Comparison of ENCODE assay signal across 8 cellular contexts in the genomic region with DNA sequence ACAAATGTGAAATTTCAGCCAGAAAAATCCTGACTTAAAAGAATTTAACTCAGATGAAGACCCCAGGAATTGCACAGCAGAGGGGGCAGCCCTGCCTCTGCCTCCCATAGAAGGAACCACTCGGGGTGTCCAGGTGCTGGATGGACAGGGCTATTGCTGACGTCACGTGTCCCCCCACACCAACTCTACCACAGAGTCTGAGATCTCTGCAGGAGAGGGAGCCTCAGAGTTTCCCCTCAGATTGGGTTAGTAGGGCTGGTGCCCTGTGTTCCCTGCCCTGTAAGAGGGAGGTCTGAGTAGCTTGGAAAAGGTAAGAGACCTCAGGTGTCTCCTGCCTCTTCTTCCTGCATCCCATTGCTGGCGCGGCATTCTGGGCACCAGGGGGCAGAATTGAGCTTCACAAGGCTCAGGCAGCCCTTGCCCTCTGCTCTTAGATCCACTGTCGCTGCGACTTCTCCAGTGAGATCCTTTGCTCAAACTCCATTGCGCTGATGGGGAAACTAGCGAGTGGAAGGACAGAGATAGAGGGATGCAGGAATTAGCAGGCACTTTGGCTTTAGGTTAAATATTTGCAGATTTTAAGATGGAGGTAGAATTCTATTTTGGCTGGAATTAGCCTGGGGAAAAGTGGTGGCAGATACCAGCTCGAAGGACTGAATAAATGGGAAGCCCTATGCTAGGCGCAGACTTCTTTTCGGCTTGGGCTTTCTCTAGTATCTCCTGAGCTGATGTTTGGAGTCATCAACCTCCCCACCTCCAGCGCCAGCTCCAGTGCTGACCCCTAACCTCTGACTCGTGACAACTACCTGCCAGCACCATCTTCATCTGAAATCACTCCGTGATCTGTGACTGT. TPM values are rescaled to one million over a fixed set of nuclear protein-coding genes. Genes with fewer than 3 reads are reported as not detected.
DNase-seq lines count a peak whose midpoint lies in the region; ATAC-seq and TF ChIP-seq lines count a peak whose summit lies in the region.

No MANE protein-coding gene starts in this region.

- DNase-seq in GM12864 (ENCODE audit: low read depth) (peak; percentile 21), NCI-H1092 treated with DMSO at 0.1 percent for 48 hours (lab: John Stamatoyannopoulos, UW) (peak; percentile 4), T-helper 1 cell (peak; percentile 28 to 70 (median 56)), amniotic epithelial cell (ENCODE audit: low read depth) (peak; percentile 56), left cardiac atrium (peak; percentile 75), renal cortical epithelial cell (ENCODE audit: low read depth) (peak; percentile 54), GOT3 (lab: John Stamatoyannopoulos, UW) (no peak)

- no peak overlapping the region for H3K4me3 ChIP-seq in GM12864 (ENCODE audit: low read depth, low read length)

- ATAC-seq in left cardiac atrium = peak; percentile 58 to 68
- ATAC-seq in GM19351 (IDR thresholded peaks at IDR 0.05; ENCODE audit: unreplicated experiment) = no peak

- intact Hi-C loops in left cardiac atrium (cut with DNase I) = loop anchor here (1.0 to 10.0 kb wide), 3 partner anchors 78 to 280 kb away; no protein-coding TSS in a partner anchor

- peak; percentile 93 for TF ChIP-seq CTCF in GM12864 (IDR thresholded peaks at IDR 0.05; ENCODE audit: low read depth, low read length, missing control alignments)

RNA-seq across cellular contexts. Expression of gene DMBX1, which starts 42.8 kb away (rescaled TPM):
- total RNA-seq in left cardiac atrium = not detected
- total RNA-seq in renal cortical epithelial cell = not detected in 2 replicates

RNA-seq across cellular contexts. Expression of gene FAAH, which starts 52.8 kb away (rescaled TPM):
- total RNA-seq in left cardiac atrium = 10 to 100 TPM in 1 of 2 donors, 1 to 10 TPM in 1; 6.3 to 10.5 TPM
- 10.8 and 16.1 TPM in 2 replicates for total RNA-seq in renal cortical epithelial cell
